8 cellular contexts compared by ENCODE assay signal in genomic region chr13:94620286-94620896, GRCh38.
DNase-seq lines count a peak whose midpoint lies in the region; ATAC-seq and TF ChIP-seq lines count a peak whose summit lies in the region.

No MANE protein-coding gene starts in this region.

- H3K4me3 Mint-ChIP-seq in nephron progenitor cell: no peak overlapping the region

- peaks cover 39% of the 10 kb centered on the region for H3K36me3 Mint-ChIP-seq in nephron progenitor cell (ENCODE audit: low read depth)

- no peaks in the 10 kb centered on the region for H3K27me3 Mint-ChIP-seq in nephron progenitor cell (ENCODE audit: low read depth, poor library complexity)

- ATAC-seq in GM19023 (IDR thresholded peaks at IDR 0.05; ENCODE audit: unreplicated experiment): peak; percentile 75
- ATAC-seq in HG03139 (IDR thresholded peaks at IDR 0.05; ENCODE audit: unreplicated experiment): peak; percentile 78

- no peaks in the 10 kb centered on the region for H3K9me3 Mint-ChIP-seq in nephron progenitor cell

- DNase-seq in DMS79 treated with DMSO at 0.1 percent for 48 hours (lab: John Stamatoyannopoulos, UW) (peak; percentile 29), NCI-H748 (lab: John Stamatoyannopoulos, UW; ENCODE audit: unreplicated experiment) (peak; percentile 74), nephron progenitor cell (peak; percentile 15), T-helper 9 cell (no peak), cerebellar nuclear complex (lab: John Stamatoyannopoulos, UW) (no peak)
- peak; percentile 4 for DNase-seq in central memory CD4-positive, alpha-beta T cell

- H3K27ac Mint-ChIP-seq in nephron progenitor cell: no peak overlapping the region

- no peaks in the 10 kb centered on the region for H3K4me1 Mint-ChIP-seq in nephron progenitor cell

- peak; percentile 68 for TF ChIP-seq CTCF in nephron progenitor cell (IDR thresholded peaks at IDR 0.05)

Comparison
In these comparisons a context has a peak if more than half of its experiments do, and no peak if none do; other contexts are left out.
1. DNase-seq: peak in DMS79 treated with DMSO at 0.1 percent for 48 hours (single experiment), NCI-H748 (single experiment), central memory CD4-positive, alpha-beta T cell (single experiment) and nephron progenitor cell (single experiment); none in T-helper 9 cell (single experiment) and cerebellar nuclear complex (0 of 2).